ENCODE assay signal across 14 cellular contexts in genomic region chr14:98919431-98919830, GRCh38.
DNase-seq lines count a peak whose midpoint lies in the region; ATAC-seq and TF ChIP-seq lines count a peak whose summit lies in the region.
"Had no signal": no experiment of that assay in that cellular context is flagged by ENCODE, and none has a peak within 500 bp of the region (broad histone marks: within the 10 kb centered on the region; RNA-seq: fewer than 3 reads in every experiment).

No MANE protein-coding gene starts in this region.

- POLR2A ChIA-PET in WTC11 (lab: Charles Lee), result no interaction called here

- ATAC-seq in WTC11, result peak; percentile 43
- ATAC-seq in HG02884 (IDR thresholded peaks at IDR 0.05; ENCODE audit: unreplicated experiment), result no peak
- ATAC-seq: GM12878 had no signal

- H3F3A ChIP-seq in neural progenitor cell (ENCODE audit: low read depth), result no peaks in the 10 kb centered on the region

- WGBS in suprapubic skin, result 95% methylated on average over 2 of the region's 2 CpGs

- TF ChIP-seq EP300 in suprapubic skin (IDR thresholded peaks at IDR 0.05), result no peak

- no peaks in the 10 kb centered on the region for H4K20me1 ChIP-seq in neural progenitor cell (ENCODE audit: low read depth)

- no peak for TF ChIP-seq POLR2A in suprapubic skin (IDR thresholded peaks at IDR 0.05)

- H3K9me3 ChIP-seq in neural progenitor cell (ENCODE audit: low read depth), result no peaks in the 10 kb centered on the region
- no peaks in the 10 kb centered on the region for H3K9me3 ChIP-seq in suprapubic skin

- peak overlapping the region; percentile 63 for H2AFZ ChIP-seq in neural progenitor cell (replicated peaks)

- H3K4me3 ChIP-seq in neural progenitor cell (no peak overlapping the region), suprapubic skin (no peak overlapping the region)
- H3K4me3 ChIP-seq: BLaER1 treated with 17β-estradiol and CSF1 and Interleukin-3, amounts not matched to agents 10 nM and 100 nM; GM12878 had no signal

- H3K27ac Mint-ChIP-seq in WTC11 (no peak overlapping the region), neural progenitor cell (no peak overlapping the region)

- H3K27me3 ChIP-seq in neural progenitor cell, result no peaks in the 10 kb centered on the region
- no peaks in the 10 kb centered on the region for H3K27me3 ChIP-seq in suprapubic skin
- H3K27me3 ChIP-seq: BLaER1 treated with 17β-estradiol and CSF1 and Interleukin-3, amounts not matched to agents 10 nM and 100 nM had no signal

- H3K79me2 ChIP-seq in neural progenitor cell (ENCODE audit: low read depth), result no peaks in the 10 kb centered on the region

- no peak overlapping the region for H3K9ac ChIP-seq in neural progenitor cell
- H3K9ac ChIP-seq: BLaER1 treated with 17β-estradiol and CSF1 and Interleukin-3, amounts not matched to agents 10 nM and 100 nM had no signal

- H3K4me3 Mint-ChIP-seq in WTC11 (no peak overlapping the region), neural progenitor cell (no peak overlapping the region)
- H3K4me3 Mint-ChIP-seq: CD4-positive, CD25-positive, alpha-beta regulatory T cell had no signal

- H3K27ac ChIP-seq in neural progenitor cell (no peak overlapping the region), suprapubic skin (no peak overlapping the region)
- H3K27ac ChIP-seq: BLaER1 treated with 17β-estradiol and CSF1 and Interleukin-3, amounts not matched to agents 10 nM and 100 nM had no signal

- H3K36me3 Mint-ChIP-seq in WTC11 (no peaks in the 10 kb centered on the region), neural progenitor cell (peaks cover 2% of the 10 kb centered on the region)
- H3K36me3 Mint-ChIP-seq: CD4-positive, CD25-positive, alpha-beta regulatory T cell had no signal

- CTCF ChIA-PET in WTC11 (lab: Charles Lee), result no interaction called here

- H3K36me3 ChIP-seq in neural progenitor cell (no peaks in the 10 kb centered on the region), suprapubic skin (no peaks in the 10 kb centered on the region)
- H3K36me3 ChIP-seq: BLaER1 treated with 17β-estradiol and CSF1 and Interleukin-3, amounts not matched to agents 10 nM and 100 nM had no signal

- H3K4me1 ChIP-seq in neural progenitor cell, result peaks cover 10% of the 10 kb centered on the region
- peaks cover 15% of the 10 kb centered on the region for H3K4me1 ChIP-seq in suprapubic skin

- H3K27me3 Mint-ChIP-seq in WTC11 (ENCODE audit: low read depth) (no peaks in the 10 kb centered on the region), neural progenitor cell (ENCODE audit: insufficient read depth, low read depth) (peaks cover 8% of the 10 kb centered on the region)

- H3K4me1 Mint-ChIP-seq in WTC11 (peaks cover 13% of the 10 kb centered on the region), neural progenitor cell (peaks cover 17% of the 10 kb centered on the region)

- H3K4me2 ChIP-seq in neural progenitor cell, result no peak overlapping the region
- H3K4me2 ChIP-seq: BLaER1 treated with 17β-estradiol and CSF1 and Interleukin-3, amounts not matched to agents 10 nM and 100 nM had no signal

- H3K9me3 Mint-ChIP-seq in WTC11, result peaks cover 12% of the 10 kb centered on the region
- H3K9me3 Mint-ChIP-seq in neural progenitor cell, result peaks cover 9% of the 10 kb centered on the region

- DNase-seq in activated effector memory CD4-positive, alpha-beta T cell treated with anti-CD3 and anti-CD28 coated beads, Interleukin-2, amount 50 U/mL, for 16 hours, result peak; percentile 53
- DNase-seq in activated effector memory CD4-positive, alpha-beta T cell treated with Interleukin-2 at 50 U/mL for 16 hours, result no peak
- DNase-seq in WTC11 (ENCODE audit: low spot score) (no peak), neural progenitor cell (ENCODE audit: low spot score) (no peak), suprapubic skin (ENCODE audit: low spot score in 2 of 2) (peak; percentile 39 to 55), NCI-H2196 treated with DMSO at 0.1 percent for 48 hours (lab: John Stamatoyannopoulos, UW; ENCODE audit: unreplicated experiment) (no peak), A172 (ENCODE audit: low spot score) (no peak)
- DNase-seq: 8988T; ACHN; CD4-positive, CD25-positive, alpha-beta regulatory T cell; HCEC 1CT had no signal

- TF ChIP-seq CTCF in WTC11 (IDR thresholded peaks at IDR 0.05) (no peak), neural progenitor cell (IDR thresholded peaks at IDR 0.05) (no peak), suprapubic skin (IDR thresholded peaks at IDR 0.05) (no peak)

TF ChIP-seq in WTC11, 78 proteins besides CTCF, POLR2A, EP300 and RAD21:
- TF ChIP-seq ZNF121 (CRISPR knock-in tag; IDR thresholded peaks at IDR 0.05), result no peak
- no peak for TF ChIP-seq TP53 (CRISPR knock-in tag; IDR thresholded peaks at IDR 0.05)
- TF ChIP-seq, protein P1, sequence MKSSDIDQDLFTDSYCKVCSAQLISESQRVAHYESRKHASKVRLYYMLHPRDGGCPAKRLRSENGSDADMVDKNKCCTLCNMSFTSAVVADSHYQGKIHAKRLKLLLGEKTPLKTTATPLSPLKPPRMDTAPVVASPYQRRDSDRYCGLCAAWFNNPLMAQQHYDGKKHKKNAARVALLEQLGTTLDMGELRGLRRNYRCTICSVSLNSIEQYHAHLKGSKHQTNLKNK (CRISPR knock-in tag; IDR thresholded peaks at IDR 0.05), result no peak
- TF ChIP-seq ZNF138 (CRISPR knock-in tag; conservative IDR thresholded peaks at IDR 0.05), result no peak
- TF ChIP-seq MAX (CRISPR knock-in tag; IDR thresholded peaks at IDR 0.05), result no peak
- TF ChIP-seq, protein P2, sequence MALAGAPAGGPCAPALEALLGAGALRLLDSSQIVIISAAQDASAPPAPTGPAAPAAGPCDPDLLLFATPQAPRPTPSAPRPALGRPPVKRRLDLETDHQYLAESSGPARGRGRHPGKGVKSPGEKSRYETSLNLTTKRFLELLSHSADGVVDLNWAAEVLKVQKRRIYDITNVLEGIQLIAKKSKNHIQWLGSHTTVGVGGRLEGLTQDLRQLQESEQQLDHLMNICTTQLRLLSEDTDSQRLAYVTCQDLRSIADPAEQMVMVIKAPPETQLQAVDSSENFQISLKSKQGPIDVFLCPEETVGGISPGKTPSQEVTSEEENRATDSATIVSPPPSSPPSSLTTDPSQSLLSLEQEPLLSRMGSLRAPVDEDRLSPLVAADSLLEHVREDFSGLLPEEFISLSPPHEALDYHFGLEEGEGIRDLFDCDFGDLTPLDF (CRISPR knock-in tag; IDR thresholded peaks at IDR 0.05), result no peak
- no peak for TF ChIP-seq TCF7 (CRISPR knock-in tag; IDR thresholded peaks at IDR 0.05; ENCODE audit: low read depth)
- TF ChIP-seq SMAD3 (CRISPR knock-in tag; IDR thresholded peaks at IDR 0.05; ENCODE audit: borderline replicate concordance), result no peak
- TF ChIP-seq ZNF423 (CRISPR knock-in tag; IDR thresholded peaks at IDR 0.05), result no peak
- no peak for TF ChIP-seq NR2C2 (CRISPR knock-in tag; IDR thresholded peaks at IDR 0.05)
- no peak for TF ChIP-seq CREB1 (CRISPR knock-in tag; IDR thresholded peaks at IDR 0.05)
- no peak for TF ChIP-seq RORB (CRISPR knock-in tag; IDR thresholded peaks at IDR 0.05)
TF ChIP-seq in WTC11: peak in this region for 0.

Comparison
In these comparisons a context has a peak if more than half of its experiments do, and no peak if none do; other contexts are left out.
1. DNase-seq: peak in activated effector memory CD4-positive, alpha-beta T cell treated with anti-CD3 and anti-CD28 coated beads, Interleukin-2, amount 50 U/mL, for 16 hours (single experiment) and suprapubic skin (2 of 2); none in activated effector memory CD4-positive, alpha-beta T cell treated with Interleukin-2 at 50 U/mL for 16 hours (single experiment), WTC11 (single experiment), neural progenitor cell (single experiment), NCI-H2196 treated with DMSO at 0.1 percent for 48 hours (single experiment) and A172 (single experiment).